Comparison of ENCODE assay signal across 8 cellular contexts in the genomic region with DNA sequence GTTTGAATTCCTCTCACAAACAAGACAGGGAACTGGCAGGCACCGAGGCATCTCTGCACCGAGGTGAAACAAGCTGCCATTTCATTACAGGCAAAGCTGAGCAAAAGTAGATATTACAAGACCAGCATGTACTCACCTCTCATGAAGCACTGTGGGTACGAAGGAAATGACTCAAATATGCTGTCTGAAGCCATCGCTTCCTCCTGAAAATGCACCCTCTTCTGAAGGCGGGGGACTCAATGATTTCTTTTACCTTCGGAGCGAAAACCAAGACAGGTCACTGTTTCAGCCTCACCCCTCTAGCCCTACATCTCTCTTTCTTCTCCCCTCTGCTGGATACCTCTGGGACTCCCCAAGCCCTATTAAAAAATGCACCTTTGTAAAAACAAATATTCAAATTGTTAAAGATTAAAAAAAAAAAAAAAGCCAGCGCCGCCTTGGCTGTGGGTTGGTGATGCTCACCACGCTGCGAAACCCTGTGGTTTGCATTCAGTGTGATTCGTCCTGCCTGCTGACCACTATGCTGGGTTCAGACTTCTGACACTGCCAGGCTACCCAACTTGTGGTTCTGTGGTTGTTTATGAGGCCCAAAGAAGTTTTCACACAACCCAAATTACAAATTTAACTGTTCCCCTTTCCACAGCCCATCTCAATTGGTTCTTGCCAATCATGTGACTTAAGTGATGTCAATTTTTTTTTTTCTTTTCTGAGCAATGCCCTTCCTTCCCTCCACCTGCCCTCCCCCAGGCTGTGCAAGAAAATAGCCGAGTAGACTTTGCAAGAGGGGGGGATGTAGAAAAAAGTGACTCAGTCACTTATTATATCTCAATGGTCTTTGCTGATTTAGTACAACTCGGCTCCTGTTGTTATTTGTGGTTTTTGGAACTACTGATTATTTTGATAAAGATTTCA. TPM values are rescaled to one million over a fixed set of nuclear protein-coding genes. Genes with fewer than 3 reads are reported as not detected.
A peak's percentile ranks its signal among the peaks of the same experiment; 100 is the strongest.
DNase-seq lines count a peak whose midpoint lies in the region; ATAC-seq lines count a peak whose summit lies in the region.

A gene (minus strand): TSS at position 597 of the 912 bp plus-strand sequence.

- H3K27me3 Mint-ChIP-seq in activated naive CD8-positive, alpha-beta T cell treated with anti-CD3 and anti-CD28 coated beads for 36 hours, result peaks cover 5% of the 10 kb centered on the region
- H3K27me3 Mint-ChIP-seq in immature natural killer cell (ENCODE audit: low read depth in 3 of 3), result peaks cover 30 to 61% (median 58%) of the 10 kb centered on the region in 3 donors

- peaks cover 7% of the 10 kb centered on the region for H3K36me3 Mint-ChIP-seq in activated naive CD8-positive, alpha-beta T cell treated with anti-CD3 and anti-CD28 coated beads for 36 hours
- H3K36me3 Mint-ChIP-seq in immature natural killer cell, result peaks cover 0 to 13% (median 4%) of the 10 kb centered on the region in 3 donors

- peak within 1 kb of the TSS; percentile 91 for H3K27ac Mint-ChIP-seq in activated naive CD8-positive, alpha-beta T cell treated with anti-CD3 and anti-CD28 coated beads for 36 hours
- H3K27ac Mint-ChIP-seq in immature natural killer cell, result peak within 1 kb of the TSS; percentile 95 to 100 (median 99)

- H3K4me3 Mint-ChIP-seq in activated naive CD8-positive, alpha-beta T cell treated with anti-CD3 and anti-CD28 coated beads for 36 hours, result peak within 1 kb of the TSS; percentile 92
- H3K4me3 Mint-ChIP-seq in immature natural killer cell, result peak within 1 kb of the TSS; percentile 92 to 99 (median 96)

- ATAC-seq in GM19035 (IDR thresholded peaks at IDR 0.05; ENCODE audit: unreplicated experiment) (peak; percentile 66), HG03280 (IDR thresholded peaks at IDR 0.05; ENCODE audit: unreplicated experiment) (peak; percentile 54)

- H3K9me3 Mint-ChIP-seq in activated naive CD8-positive, alpha-beta T cell treated with anti-CD3 and anti-CD28 coated beads for 36 hours, result no peaks in the 10 kb centered on the region
- peaks cover 0 to 6% (median 2%) of the 10 kb centered on the region in 6 donors for H3K9me3 Mint-ChIP-seq in immature natural killer cell

- peak; percentile 99 for DNase-seq in A172 (ENCODE audit: low spot score)
- DNase-seq in SKM-1 treated with dmso at 0.1 percent for 144 hours (lab: John Stamatoyannopoulos, UW; ENCODE audit: unreplicated experiment), result peak; percentile 98
- DNase-seq in activated naive CD8-positive, alpha-beta T cell treated with anti-CD3 and anti-CD28 coated beads for 36 hours, result peak; percentile 82
- peak; percentile 97 to 98 (median 98) for DNase-seq in immature natural killer cell
- DNase-seq in stimulated activated CD4-positive, alpha-beta T cell treated with anti-CD3 and anti-CD28 coated beads, Interleukin-4, amount 100 ng/mL, for 4 hours, result peak; percentile 51 to 80
- DNase-seq in NCI-H1417 (lab: John Stamatoyannopoulos, UW), result no peak

- peaks cover 82% of the 10 kb centered on the region for H3K4me1 Mint-ChIP-seq in activated naive CD8-positive, alpha-beta T cell treated with anti-CD3 and anti-CD28 coated beads for 36 hours
- H3K4me1 Mint-ChIP-seq in immature natural killer cell, result peaks cover 78 to 86% of the 10 kb centered on the region in 2 donors

RNA-seq across cellular contexts. Expression of the gene that starts here (rescaled TPM):
- total RNA-seq in A172 (2014; rRNA removed; shearing (Covaris generic)), result 38.2 and 48.1 TPM in 2 replicates
- 10 to 100 TPM; 16.6 to 18.0 TPM for total RNA-seq in activated naive CD8-positive, alpha-beta T cell treated with anti-CD3 and anti-CD28 coated beads for 36 hours
- 10 to 100 TPM in 2 of 3 donors, 1 to 10 TPM in 1; 6.2 to 25.2 (median 10.6) TPM for polyA plus RNA-seq in immature natural killer cell

Comparison
In these comparisons a context has a peak if more than half of its experiments do, and no peak if none do; other contexts are left out.
1. DNase-seq: peak in A172 (single experiment), SKM-1 treated with dmso at 0.1 percent for 144 hours (single experiment), activated naive CD8-positive, alpha-beta T cell treated with anti-CD3 and anti-CD28 coated beads for 36 hours (single experiment), immature natural killer cell (3 of 3) and stimulated activated CD4-positive, alpha-beta T cell treated with anti-CD3 and anti-CD28 coated beads, Interleukin-4, amount 100 ng/mL, for 4 hours (2 of 2); none in NCI-H1417 (0 of 3).